In genomic region chr15:76384409-76384808, GRCh38 we compare ENCODE assay signal across 36 cellular contexts. TPM values are rescaled to one million over a fixed set of nuclear protein-coding genes. Genes with fewer than 3 reads are reported as not detected.
"Had no signal": no experiment of that assay in that cellular context is flagged by ENCODE, and none has a peak within 500 bp of the region (broad histone marks: within the 10 kb centered on the region; RNA-seq: fewer than 3 reads in every experiment).

No MANE protein-coding gene starts in this region.

- H3K27me3 ChIP-seq: adrenal gland, ascending aorta, body of pancreas, brain microvascular endothelial cell, breast epithelium, cardiac muscle cell had no signal

- H3K36me3 ChIP-seq: adrenal gland, brain microvascular endothelial cell, breast epithelium had no signal

- H3K4me3 ChIP-seq: adrenal gland, ascending aorta, body of pancreas, breast epithelium, cardiac muscle cell had no signal

- H3K27ac ChIP-seq: adrenal gland, ascending aorta, body of pancreas, brain microvascular endothelial cell, breast epithelium, cardiac muscle cell had no signal

- H3K4me1 ChIP-seq: adrenal gland, ascending aorta, body of pancreas, breast epithelium had no signal

- ATAC-seq: activated naive CD4-positive, alpha-beta T cell treated with anti-CD3 and anti-CD28 coated beads, Interleukin-2, amount 50 U/mL, for 72 hours; activated naive CD8-positive, alpha-beta T cell treated with anti-CD3 and anti-CD28 coated beads, Interleukin-2, amount 50 U/mL, for 24 hours; activated T-cell treated with anti-CD3 and anti-CD28 coated beads, Interleukin-2, amount 50 U/mL, for 4 hours; activated T-cell treated with anti-CD3 and anti-CD28 coated beads, Interleukin-2, amount 50 U/mL, for 72 hours; activated T-helper 17 cell treated with anti-CD3 and anti-CD28 coated beads, Interleukin-2, amount 50 U/mL, for 72 hours; body of pancreas had no signal

- FAIRE-seq: astrocyte, bronchial epithelial cell had no signal

- H3K9me3 ChIP-seq: adrenal gland, ascending aorta, body of pancreas, breast epithelium had no signal

- DNase-seq: activated effector memory CD4-positive, alpha-beta T cell treated with anti-CD3 and anti-CD28 coated beads, Interleukin-2, amount 50 U/mL, for 16 hours; activated effector memory CD4-positive, alpha-beta T cell treated with Interleukin-2 at 50 U/mL for 16 hours; activated gamma-delta T cell; activated gamma-delta T cell treated with Interleukin-2 at 50 U/mL for 16 hours; activated naive CD4-positive, alpha-beta T cell; activated naive CD4-positive, alpha-beta T cell treated with anti-CD3 and anti-CD28 coated beads for 36 hours; activated naive CD4-positive, alpha-beta T cell treated with anti-CD3 and anti-CD28 coated beads, Interleukin-2, amount 10 ng/mL, durations not matched to agents 7 days and 5 days; activated naive CD4-positive, alpha-beta T cell treated with anti-CD3 and anti-CD28 coated beads, Interleukin-2, amount 50 U/mL, for 16 hours; activated naive CD4-positive, alpha-beta T cell treated with Interleukin-2 at 50 U/mL for 16 hours; activated naive CD8-positive, alpha-beta T cell treated with anti-CD3 and anti-CD28 coated beads for 36 hours; activated naive CD8-positive, alpha-beta T cell treated with anti-CD3 and anti-CD28 coated beads, Interleukin-2, amount 10 ng/mL, durations not matched to agents 7 days and 5 days; activated naive CD8-positive, alpha-beta T cell treated with anti-CD3 and anti-CD28 coated beads, Interleukin-2, amount 50 U/mL, for 24 hours; activated T-cell treated with anti-CD3 and anti-CD28 coated beads, Interleukin-2, amount 50 U/mL, for 24 hours; activated T-cell treated with anti-CD3 and anti-CD28 coated beads, Interleukin-2, amount 50 U/mL, for 4 hours; activated T-cell treated with anti-CD3 and anti-CD28 coated beads, Interleukin-2, amount 50 U/mL, for 48 hours; activated T-cell treated with anti-CD3 and anti-CD28 coated beads, Interleukin-2, amount 50 U/mL, for 72 hours; adrenal gland; amniotic stem cell; amygdala; anterior cingulate cortex; aorta; body of pancreas; brain microvascular endothelial cell; caudate nucleus; central memory CD4-positive, alpha-beta T cell; cerebellar nuclear complex had no signal

RNA-seq across cellular contexts. Expression of gene ISL2, which starts 47.8 kb away (rescaled TPM):
- total RNA-seq: activated naive CD4-positive, alpha-beta T cell treated with anti-CD3 and anti-CD28 coated beads for 36 hours; activated naive CD4-positive, alpha-beta T cell treated with anti-CD3 and anti-CD28 coated beads, Interleukin-2, amount 50 U/mL, for 72 hours; activated naive CD8-positive, alpha-beta T cell treated with anti-CD3 and anti-CD28 coated beads, Interleukin-2, amount 10 ng/mL, durations not matched to agents 7 days and 5 days; aorta; ascending aorta; body of pancreas; cardiac muscle cell; cardiac septum; cerebellum; chondrocyte had no signal
- polyA plus RNA-seq: aorta, cardiac muscle cell had no signal
